In the genomic region with DNA sequence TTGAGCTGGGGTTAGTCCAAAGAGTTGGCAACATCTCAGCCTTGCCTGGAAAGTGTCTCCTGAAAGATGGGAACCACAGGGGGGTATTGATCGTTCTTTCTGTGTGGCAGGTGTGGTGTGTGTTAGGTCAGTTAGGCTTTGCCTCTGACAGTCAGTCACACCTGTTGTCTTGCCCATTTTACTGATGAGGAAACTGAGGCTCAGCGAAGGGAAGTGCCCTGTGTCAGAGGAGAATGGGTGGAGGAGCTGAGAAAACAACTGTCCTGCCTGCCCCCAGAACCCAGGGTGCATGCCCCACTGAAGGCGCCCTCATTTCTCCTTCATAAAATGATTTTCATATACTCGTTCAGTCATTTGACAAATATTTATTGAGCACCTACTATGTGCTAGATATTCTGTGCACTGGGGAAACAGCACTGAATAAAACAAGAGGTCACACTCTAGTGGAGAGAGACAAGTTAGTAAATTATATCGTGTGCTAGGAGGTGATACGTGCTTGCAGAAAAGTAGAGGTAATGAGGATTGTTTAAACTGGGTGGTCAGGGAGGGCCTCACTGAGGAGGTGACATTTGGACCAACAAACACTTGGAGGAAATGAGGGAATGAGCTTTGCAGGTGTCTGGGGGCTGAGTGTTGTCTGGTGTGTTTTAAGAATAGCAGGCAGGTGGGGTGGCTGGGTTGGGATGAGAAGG, we compare ENCODE assay signal across 11 cellular contexts. TPM values are rescaled to one million over a fixed set of nuclear protein-coding genes. Genes with fewer than 3 reads are reported as not detected.
DNase-seq lines count a peak whose midpoint lies in the region; ATAC-seq and TF ChIP-seq lines count a peak whose summit lies in the region.
"Had no signal": no experiment of that assay in that cellular context is flagged by ENCODE, and none has a peak within 500 bp of the region (broad histone marks: within the 10 kb centered on the region; RNA-seq: fewer than 3 reads in every experiment).

No MANE protein-coding gene starts in this region.

- no peaks in the 10 kb centered on the region for H3K27me3 Mint-ChIP-seq in Calu3 (ENCODE audit: unreplicated experiment)
- peaks cover 52% of the 10 kb centered on the region for H3K27me3 Mint-ChIP-seq in neural progenitor cell (ENCODE audit: insufficient read depth, low read depth)

- H3K79me2 ChIP-seq in Karpas-422 (ENCODE audit: low read length) (peaks cover 20% of the 10 kb centered on the region), neural progenitor cell (ENCODE audit: low read depth) (no peaks in the 10 kb centered on the region)

- peak overlapping the region; percentile 98 for H3K4me2 ChIP-seq in Karpas-422 (ENCODE audit: low read depth, low read length, poor library complexity, severe bottlenecking)
- peak overlapping the region; percentile 85 for H3K4me2 ChIP-seq in neural progenitor cell

- CTCF ChIA-PET in Calu3 (lab: Charles Lee), result interaction anchor here (0.5 kb wide), 2 partner anchors 28 to 96 kb away, joined by 3 to 4 read pairs; no protein-coding TSS in a partner anchor

- H3K9ac ChIP-seq in Karpas-422 (ENCODE audit: low read length), result peak overlapping the region; percentile 92
- peak overlapping the region; percentile 46 to 69 for H3K9ac ChIP-seq in duodenal mucosa (ENCODE audit: low read depth in 1 of 2, low read length in 2 of 2)
- H3K9ac ChIP-seq in neural progenitor cell, result no peak overlapping the region

- H3K4me3 ChIP-seq in Karpas-422 (ENCODE audit: low read length) (peak overlapping the region; percentile 96), duodenal mucosa (ENCODE audit: low read depth in 1 of 2, low read length in 2 of 2) (peak overlapping the region; percentile 74 to 81), neural progenitor cell (no peak overlapping the region)

- H3K4me1 Mint-ChIP-seq in Calu3 (ENCODE audit: low read depth, unreplicated experiment), result peaks cover 41% of the 10 kb centered on the region
- peaks cover 21% of the 10 kb centered on the region for H3K4me1 Mint-ChIP-seq in neural progenitor cell

- peak overlapping the region; percentile 96 for H3K27ac Mint-ChIP-seq in Calu3 (ENCODE audit: unreplicated experiment)
- no peak overlapping the region for H3K27ac Mint-ChIP-seq in neural progenitor cell

- H3K27ac ChIP-seq in Karpas-422 (ENCODE audit: low read length) (0 out of 2 replicates have a peak overlapping the region, but pooled peaks have one; percentile 37), duodenal mucosa (ENCODE audit: low read depth, low read length) (no peak overlapping the region), neural progenitor cell (no peak overlapping the region)

- DNase-seq in Calu3, result no peak
- no peak for DNase-seq in Karpas-422
- DNase-seq in neural progenitor cell (ENCODE audit: low spot score), result no peak
- no peak for DNase-seq in GDM1 (lab: John Stamatoyannopoulos, UW)
- no peak for DNase-seq in kidney tubule cell (ENCODE audit: low spot score)
- DNase-seq: NCI-H1105 treated with DMSO at 0.1 percent for 48 hours had no signal

- no peaks in the 10 kb centered on the region for H4K20me1 ChIP-seq in Karpas-422 (ENCODE audit: insufficient read depth, low read depth, low read length)
- H4K20me1 ChIP-seq in neural progenitor cell (ENCODE audit: low read depth), result no peaks in the 10 kb centered on the region

- H3K9me3 ChIP-seq in Karpas-422 (ENCODE audit: low read length) (peaks cover under 1% of the 10 kb centered on the region; the same call in 1 of the 2 replicates), duodenal mucosa (ENCODE audit: control insufficient read depth in 1 of 2, low read length in 2 of 2) (no peaks in the 10 kb centered on the region), neural progenitor cell (ENCODE audit: low read depth) (no peaks in the 10 kb centered on the region)

- TF ChIP-seq CTCF in Calu3 (IDR thresholded peaks at IDR 0.05; ENCODE audit: unreplicated experiment) (no peak), neural progenitor cell (IDR thresholded peaks at IDR 0.05) (no peak)

- H3K4me3 Mint-ChIP-seq in Calu3 (ENCODE audit: low read depth, unreplicated experiment) (peak overlapping the region; percentile 99), neural progenitor cell (no peak overlapping the region)

- H2AFZ ChIP-seq in Karpas-422 (ENCODE audit: low read length) (peak overlapping the region; percentile 96), neural progenitor cell (replicated peaks) (no peak overlapping the region)

- peaks cover 73% of the 10 kb centered on the region for H3K36me3 Mint-ChIP-seq in Calu3 (ENCODE audit: insufficient read depth, unreplicated experiment)
- no peaks in the 10 kb centered on the region for H3K36me3 Mint-ChIP-seq in neural progenitor cell

- H3K36me3 ChIP-seq in Karpas-422 (ENCODE audit: insufficient read depth, low read length) (peaks cover 30% of the 10 kb centered on the region), duodenal mucosa (ENCODE audit: control insufficient read depth in 1 of 2, insufficient read depth in 2 of 2, low read length in 2 of 2) (peaks cover 0 to 19% of the 10 kb centered on the region in 2 donors), neural progenitor cell (no peaks in the 10 kb centered on the region)

- no peak for ATAC-seq in GM21423 (IDR thresholded peaks at IDR 0.05; ENCODE audit: unreplicated experiment)
- ATAC-seq in GM21360 (IDR thresholded peaks at IDR 0.05; ENCODE audit: unreplicated experiment), result no peak

- H3K9me3 Mint-ChIP-seq in Calu3 (ENCODE audit: low read depth, unreplicated experiment), result no peaks in the 10 kb centered on the region
- H3K9me3 Mint-ChIP-seq in neural progenitor cell, result no peaks in the 10 kb centered on the region

- H3K4me1 ChIP-seq in Karpas-422 (ENCODE audit: low read length) (peaks cover 21% of the 10 kb centered on the region), duodenal mucosa (ENCODE audit: control insufficient read depth in 1 of 2, insufficient read depth in 2 of 2, low read length in 2 of 2) (peaks cover 8 to 24% of the 10 kb centered on the region in 2 donors), neural progenitor cell (peaks cover 12% of the 10 kb centered on the region)

- H3K27me3 ChIP-seq in Karpas-422 (ENCODE audit: low read length) (no peaks in the 10 kb centered on the region), duodenal mucosa (ENCODE audit: control insufficient read depth in 1 of 2, insufficient read depth in 2 of 2, low read length in 2 of 2) (peaks cover 21 to 22% of the 10 kb centered on the region in 2 donors), neural progenitor cell (peaks cover 43% of the 10 kb centered on the region)

- no peaks in the 10 kb centered on the region for H3K9me2 ChIP-seq in Karpas-422 (replicated peaks; ENCODE audit: insufficient read depth, low read length)

- peaks cover 6% of the 10 kb centered on the region for H3F3A ChIP-seq in neural progenitor cell (ENCODE audit: low read depth)

- TSS peak; percentile 21 for BruUV-seq in Calu3 (replicated peaks; lab: Mats Ljungman, UMichigan)

- intact Hi-C loops in Calu3 (cut with micrococcal nuclease; ENCODE audit: unreplicated experiment), result no loop called here

RNA-seq across cellular contexts. Expression of a gene that starts 1.6 kb away (rescaled TPM):
- total RNA-seq in Calu3 (2022) (760 and 802 TPM in 2 replicates), neural progenitor cell (ENCODE audit: low replicate concordance) (7.8 and 11.6 TPM in 2 replicates)
- 89.3 and 134 TPM in 2 replicates for total RNA-seq in Karpas-422 (2014; rRNA removed; shearing (Covaris generic); ENCODE audit: low replicate concordance)

RNA-seq across cellular contexts. Expression of a gene that starts 13.1 kb away (rescaled TPM):
- 0.90 and 1.3 TPM in 2 replicates for total RNA-seq in Calu3 (2022)
- total RNA-seq in Karpas-422 (2014; rRNA removed; shearing (Covaris generic); ENCODE audit: low replicate concordance), result not detected in 2 replicates
- 0.13 and 0.56 TPM in 2 replicates for total RNA-seq in neural progenitor cell (ENCODE audit: low replicate concordance)

RNA-seq across cellular contexts. Expression of a gene that starts 17.5 kb away (rescaled TPM):
- total RNA-seq in Calu3 (2022), result 1.6 and 2.0 TPM in 2 replicates
- not detected in 2 replicates for total RNA-seq in Karpas-422 (2014; rRNA removed; shearing (Covaris generic); ENCODE audit: low replicate concordance)
- 0.46 TPM in 1 of 2 replicates, not detected in the other for total RNA-seq in neural progenitor cell (ENCODE audit: low replicate concordance)
- total RNA-seq: T-helper 1 cell treated with Interleukin-12 subunit alpha and Interleukin-12 subunit beta and Interleukin-4 antibody, amounts not matched to agents 30 ng/mL and 1 ng/mL, for 36 hours had no signal

RNA-seq across cellular contexts. Expression of a gene that starts 21.3 kb away (rescaled TPM):
- 0.42 and 0.68 TPM in 2 replicates for total RNA-seq in Calu3 (2022)
- 0.22 TPM in 1 of 2 replicates, not detected in the other for total RNA-seq in Karpas-422 (2014; rRNA removed; shearing (Covaris generic); ENCODE audit: low replicate concordance)
- 0.81 TPM in 1 of 2 replicates, not detected in the other for total RNA-seq in neural progenitor cell (ENCODE audit: low replicate concordance)

RNA-seq across cellular contexts. Expression of a gene that starts 40.5 kb away (rescaled TPM):
- total RNA-seq in Calu3 (2022), result 183 and 291 TPM in 2 replicates
- total RNA-seq in Karpas-422 (2014; rRNA removed; shearing (Covaris generic); ENCODE audit: low replicate concordance), result not detected in 2 replicates
- total RNA-seq in neural progenitor cell (ENCODE audit: low replicate concordance), result not detected in 2 replicates
- total RNA-seq: liver; T-helper 1 cell treated with Interleukin-12 subunit alpha and Interleukin-12 subunit beta and Interleukin-4 antibody, amounts not matched to agents 30 ng/mL and 1 ng/mL, for 36 hours had no signal
